ENCODE assay signal across 11 cellular contexts in the genomic region with DNA sequence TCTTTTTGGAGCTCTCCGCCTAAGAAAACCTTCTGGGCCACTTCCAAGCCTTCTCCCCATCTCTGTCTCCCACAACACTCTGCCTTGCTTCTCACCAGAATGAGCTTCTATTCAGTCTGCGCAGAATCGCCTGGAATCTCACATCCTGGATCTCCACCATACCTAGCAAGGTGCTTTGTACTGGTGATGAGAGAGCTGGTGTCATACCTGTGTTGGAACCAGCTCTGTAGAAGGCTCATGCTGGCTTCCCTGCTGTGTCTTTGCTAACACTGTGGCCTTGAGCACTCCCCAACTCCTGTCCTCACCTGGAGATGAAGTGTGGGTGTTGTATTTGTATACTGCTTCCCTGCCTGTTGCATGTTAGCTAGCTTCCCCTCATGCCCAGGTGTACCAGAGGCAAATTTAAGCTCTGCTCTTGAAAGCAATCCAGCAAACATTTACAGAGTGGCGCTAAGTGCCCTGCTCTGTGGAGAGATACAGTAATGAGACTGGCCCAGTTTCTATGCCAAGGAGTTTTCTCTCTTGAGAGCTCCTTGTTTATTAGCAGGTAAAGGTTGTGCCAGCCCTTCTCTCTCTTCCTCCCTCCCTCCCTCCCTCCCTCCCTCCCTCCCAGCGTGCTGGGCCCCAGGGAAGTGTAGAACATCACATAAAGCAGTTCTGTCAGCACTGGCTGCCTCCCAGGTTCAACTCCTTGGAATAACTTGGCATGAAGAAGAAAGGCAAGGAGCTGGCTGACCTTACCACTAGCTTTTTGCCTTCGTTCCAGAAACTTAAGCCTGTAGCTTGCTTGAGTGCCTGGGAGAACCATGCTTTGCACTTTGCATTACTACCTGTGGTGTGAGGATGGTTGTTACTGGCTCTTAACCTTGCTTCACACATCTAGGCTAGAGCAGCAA. TPM values are rescaled to one million over a fixed set of nuclear protein-coding genes. Genes with fewer than 3 reads are reported as not detected.
A peak's percentile ranks its signal among the peaks of the same experiment; 100 is the strongest.
DNase-seq lines count a peak whose midpoint lies in the region; ATAC-seq and TF ChIP-seq lines count a peak whose summit lies in the region.
"Had no signal": no experiment of that assay in that cellular context is flagged by ENCODE, and none has a peak within 500 bp of the region (broad histone marks: within the 10 kb centered on the region; RNA-seq: fewer than 3 reads in every experiment).

No MANE protein-coding gene starts in this region.

- no peak overlapping the region for H3K9ac ChIP-seq in neural progenitor cell

- no peak for TF ChIP-seq CTCF in Caco-2 (IDR thresholded peaks at IDR 0.05; ENCODE audit: insufficient read depth in 1 of 2, low read depth in 1 of 2, low read length in 1 of 2, severe bottlenecking in 1 of 2, unreplicated experiment in 1 of 2)
- no peak for TF ChIP-seq CTCF in body of pancreas (IDR thresholded peaks at IDR 0.05)
- no peak for TF ChIP-seq CTCF in neural progenitor cell (IDR thresholded peaks at IDR 0.05)
- no peak for TF ChIP-seq CTCF in mesothelial cell of epicardium (IDR thresholded peaks at IDR 0.05; ENCODE audit: unreplicated experiment)

- CTCF ChIA-PET in Caco-2 (lab: Charles Lee) = no interaction called here

- WGBS in body of pancreas, 2 donors = 49 to 58% methylated on average over 6 of the region's 6 CpGs

- intact Hi-C loops in Caco-2 (cut with micrococcal nuclease; ENCODE audit: unreplicated experiment) = no loop called here
- intact Hi-C loops in body of pancreas (cut with DNase I) = no loop called here

- H2AFZ ChIP-seq in neural progenitor cell (replicated peaks) = no peak overlapping the region

- peak overlapping the region; percentile 87 for H3K4me2 ChIP-seq in neural progenitor cell

- TF ChIP-seq POLR2A in body of pancreas (IDR thresholded peaks at IDR 0.05) = no peak

- no peak overlapping the region for H3K27ac ChIP-seq in body of pancreas
- peak overlapping the region; percentile 39 for H3K27ac ChIP-seq in neural progenitor cell

- H3K9me3 Mint-ChIP-seq in Caco-2 (ENCODE audit: unreplicated experiment) (no peaks in the 10 kb centered on the region), neural progenitor cell (peaks cover 1% of the 10 kb centered on the region), mesothelial cell of epicardium (peaks cover 4% of the 10 kb centered on the region)

- no peak overlapping the region for H3K4me3 Mint-ChIP-seq in Caco-2 (ENCODE audit: unreplicated experiment)
- H3K4me3 Mint-ChIP-seq in neural progenitor cell = no peak overlapping the region
- no peak overlapping the region for H3K4me3 Mint-ChIP-seq in mesothelial cell of epicardium
- H3K4me3 Mint-ChIP-seq: activated CD4-positive, alpha-beta T cell treated with anti-CD3 and anti-CD28 coated beads for 36 hours had no signal

- peak overlapping the region; percentile 55 for H3K27ac Mint-ChIP-seq in Caco-2 (ENCODE audit: unreplicated experiment)
- peak overlapping the region; percentile 24 for H3K27ac Mint-ChIP-seq in neural progenitor cell
- H3K27ac Mint-ChIP-seq in mesothelial cell of epicardium = no peak overlapping the region
- H3K27ac Mint-ChIP-seq: activated CD4-positive, alpha-beta T cell treated with anti-CD3 and anti-CD28 coated beads for 36 hours had no signal

- H3K4me1 ChIP-seq in Caco-2 (peaks cover 25% of the 10 kb centered on the region), body of pancreas (no peaks in the 10 kb centered on the region), neural progenitor cell (peaks cover 57% of the 10 kb centered on the region)

- POLR2A ChIA-PET in Caco-2 (lab: Charles Lee) = no interaction called here

- H3K79me2 ChIP-seq in neural progenitor cell (ENCODE audit: low read depth) = peaks cover 99% of the 10 kb centered on the region

- peaks cover 42% of the 10 kb centered on the region for H3F3A ChIP-seq in neural progenitor cell (ENCODE audit: low read depth)

- no peaks in the 10 kb centered on the region for H3K9me3 ChIP-seq in Caco-2
- H3K9me3 ChIP-seq in body of pancreas = no peaks in the 10 kb centered on the region
- no peaks in the 10 kb centered on the region for H3K9me3 ChIP-seq in neural progenitor cell (ENCODE audit: low read depth)

- peaks cover 91% of the 10 kb centered on the region for H4K20me1 ChIP-seq in neural progenitor cell (ENCODE audit: low read depth)

- H3K27me3 Mint-ChIP-seq in Caco-2 (ENCODE audit: insufficient read depth, unreplicated experiment) (no peaks in the 10 kb centered on the region), neural progenitor cell (ENCODE audit: insufficient read depth, low read depth) (no peaks in the 10 kb centered on the region), mesothelial cell of epicardium (ENCODE audit: low read depth) (no peaks in the 10 kb centered on the region)

- H3K36me3 Mint-ChIP-seq in Caco-2 (ENCODE audit: insufficient read depth, unreplicated experiment) (peaks cover 44% of the 10 kb centered on the region), neural progenitor cell (peaks cover 23% of the 10 kb centered on the region), mesothelial cell of epicardium (peaks cover 9% of the 10 kb centered on the region)

- H3K36me3 ChIP-seq in Caco-2 (ENCODE audit: control insufficient read depth, insufficient read depth, low read length) (peaks cover 3% of the 10 kb centered on the region), body of pancreas (replicated peaks in 1 of 2; ENCODE audit: insufficient read depth in 1 of 2, low read depth in 2 of 2) (no peaks in the 10 kb centered on the region), neural progenitor cell (peaks cover 7% of the 10 kb centered on the region)

- DNase-seq in Caco-2 = no peak
- DNase-seq in NCI-H2029 (lab: John Stamatoyannopoulos, UW) = peak; percentile 95
- DNase-seq in body of pancreas = peak; percentile 18 to 52 (median 34)
- DNase-seq in neural progenitor cell (ENCODE audit: low spot score) = no peak
- no peak for DNase-seq in mesothelial cell of epicardium (ENCODE audit: low spot score in 2 of 2, unreplicated experiment in 2 of 2)
- DNase-seq: activated CD4-positive, alpha-beta T cell treated with anti-CD3 and anti-CD28 coated beads for 36 hours; activated naive CD4-positive, alpha-beta T cell treated with Interleukin-2 at 50 U/mL for 16 hours; COR-L47 had no signal

- BruUV-seq in Caco-2 (replicated peaks; lab: Mats Ljungman, UMichigan) = no TSS peak

- H3K4me1 Mint-ChIP-seq in Caco-2 (ENCODE audit: low read depth, unreplicated experiment) (peaks cover 28% of the 10 kb centered on the region), neural progenitor cell (peaks cover 60% of the 10 kb centered on the region), mesothelial cell of epicardium (peaks cover 34% of the 10 kb centered on the region)

- H3K27me3 ChIP-seq in Caco-2 (replicated peaks; ENCODE audit: control insufficient read depth, insufficient read depth, low read length) (no peaks in the 10 kb centered on the region), body of pancreas (no peaks in the 10 kb centered on the region), neural progenitor cell (no peaks in the 10 kb centered on the region)

- ATAC-seq in body of pancreas (no peak), GM19324 (IDR thresholded peaks at IDR 0.05; ENCODE audit: low FRiP score, unreplicated experiment) (no peak), HG03469 (IDR thresholded peaks at IDR 0.05; ENCODE audit: unreplicated experiment) (no peak), HG03045 (IDR thresholded peaks at IDR 0.05; ENCODE audit: unreplicated experiment) (no peak)
- ATAC-seq: activated CD4-positive, alpha-beta T cell treated with anti-CD3 and anti-CD28 coated beads for 36 hours had no signal

- H3K4me3 ChIP-seq in Caco-2 (ENCODE audit: low read depth, low read length) (no peak overlapping the region), body of pancreas (no peak overlapping the region), neural progenitor cell (no peak overlapping the region)

RNA-seq across cellular contexts. Expression of a gene that starts 54.9 kb away (rescaled TPM):
- total RNA-seq in Caco-2 (2022) = 67.5 and 68.4 TPM in 2 replicates
- total RNA-seq in body of pancreas = not detected
- total RNA-seq in neural progenitor cell (ENCODE audit: low replicate concordance) = 106 and 107 TPM in 2 replicates
- 2.7 to 3.1 TPM (median 3.0 TPM) in 3 replicates for total RNA-seq in mesothelial cell of epicardium

Comparison
In these comparisons a context has a peak if more than half of its experiments do, and no peak if none do; other contexts are left out.
1. DNase-seq: peak in NCI-H2029 (single experiment) and body of pancreas (4 of 4); none in Caco-2 (0 of 2), neural progenitor cell (single experiment) and mesothelial cell of epicardium (0 of 2).
2. RNA of a gene that starts 54.9 kb away (total RNA-seq): 106 to 107 TPM in neural progenitor cell and 67.5 to 68.4 TPM in Caco-2; 2.7 to 3.1 TPM in mesothelial cell of epicardium and not detected in body of pancreas; every median in the first group is over 10 times any median in the second.